Comparison of ENCODE assay signal across 8 cellular contexts in the genomic region with DNA sequence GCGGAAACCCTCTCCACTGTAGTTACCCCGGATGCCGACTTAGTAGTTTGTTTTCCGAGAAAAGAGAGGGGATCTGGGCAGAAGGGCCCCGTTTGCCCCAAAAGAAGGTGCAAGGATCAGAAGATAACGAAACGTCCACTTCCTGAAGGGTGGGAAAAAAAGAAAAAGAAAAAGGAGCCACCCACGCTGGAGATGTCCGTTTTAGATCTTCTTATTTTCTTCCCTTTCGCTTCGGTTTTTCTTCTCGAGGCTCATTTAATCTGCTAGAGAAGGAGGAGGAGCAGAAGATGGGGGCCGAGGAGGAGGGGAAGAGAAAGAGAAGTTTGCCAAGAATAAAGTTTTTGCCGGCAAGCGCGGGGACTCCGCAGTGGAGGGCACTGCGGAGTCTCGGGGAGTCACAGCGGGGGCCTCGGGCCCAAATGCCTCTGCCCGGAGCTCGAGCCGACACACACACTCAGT. TPM values are rescaled to one million over a fixed set of nuclear protein-coding genes. Genes with fewer than 3 reads are reported as not detected.
A peak's percentile ranks its signal among the peaks of the same experiment; 100 is the strongest.
DNase-seq lines count a peak whose midpoint lies in the region; ATAC-seq, FAIRE-seq and TF ChIP-seq lines count a peak whose summit lies in the region.

No MANE protein-coding gene starts in this region.

- H3K27ac Mint-ChIP-seq in Calu3 (ENCODE audit: unreplicated experiment) = no peak overlapping the region

- intact Hi-C loops in Calu3 (cut with micrococcal nuclease; ENCODE audit: unreplicated experiment) (no loop called here), IMR-90 (cut with micrococcal nuclease) (loop anchor here (5.0 to 10.0 kb wide), 3 partner anchors 327 to 404 kb away; no protein-coding TSS in a partner anchor), breast epithelium (cut with DNase I; ENCODE audit: low total_unique reads) (no loop called here)

- peaks cover 33% of the 10 kb centered on the region for H3K36me3 Mint-ChIP-seq in Calu3 (ENCODE audit: insufficient read depth, unreplicated experiment)

- H4K91ac ChIP-seq in IMR-90 (ENCODE audit: insufficient read depth, low read depth, low read length) = no peak overlapping the region

- no peak overlapping the region for H3K27ac ChIP-seq in IMR-90 (ENCODE audit: insufficient read depth, low read length)
- H3K27ac ChIP-seq in breast epithelium = peak overlapping the region; percentile 45 to 53

- H3K9ac ChIP-seq in IMR-90 (ENCODE audit: low read depth, low read length) = no peak overlapping the region
- H3K9ac ChIP-seq in mucosa of stomach (ENCODE audit: low read length) = no peak overlapping the region

- no peak overlapping the region for H4K8ac ChIP-seq in IMR-90 (ENCODE audit: low read depth in 2 of 2, low read length in 2 of 2)

- H3K27me3 ChIP-seq in IMR-90 (ENCODE audit: control insufficient read depth, insufficient read depth, low read length) (peaks cover 77% of the 10 kb centered on the region), breast epithelium (peaks cover 0 to 81% of the 10 kb centered on the region in 2 donors), mucosa of stomach (ENCODE audit: control insufficient read depth, insufficient read depth, low read length) (peaks cover 88% of the 10 kb centered on the region)

- no peak overlapping the region for H2BK120ac ChIP-seq in IMR-90 (ENCODE audit: low read depth, low read length)

- BruUV-seq in Calu3 (replicated peaks; lab: Mats Ljungman, UMichigan) (no TSS peak), IMR-90 (replicated peaks; lab: Mats Ljungman, UMichigan) (no TSS peak)

- no peak overlapping the region for H3K4ac ChIP-seq in IMR-90 (ENCODE audit: low read depth, low read length)

- no peaks in the 10 kb centered on the region for H3K36me3 ChIP-seq in IMR-90 (ENCODE audit: control insufficient read depth, insufficient read depth, low read length)
- H3K36me3 ChIP-seq in breast epithelium = no peaks in the 10 kb centered on the region
- no peaks in the 10 kb centered on the region for H3K36me3 ChIP-seq in mucosa of stomach (ENCODE audit: control insufficient read depth, insufficient read depth, low read length)

- in situ Hi-C loops in IMR-90 (cut with MboI; ENCODE audit: low sequenced_read_pairs) = no loop called here

- H3K9me3 Mint-ChIP-seq in Calu3 (ENCODE audit: low read depth, unreplicated experiment) = no peaks in the 10 kb centered on the region

- dilution Hi-C loops in IMR-90 (cut with HindIII; ENCODE audit: low sequenced_read_pairs, unreplicated experiment) = no loop called here

- no peak overlapping the region for H3K18ac ChIP-seq in IMR-90 (ENCODE audit: low read depth, low read length)

- TF ChIP-seq RAD21 in IMR-90 (IDR thresholded peaks at IDR 0.05; ENCODE audit: low read length) = no peak

- peak overlapping the region; percentile 82 for H3K4me3 Mint-ChIP-seq in Calu3 (ENCODE audit: low read depth, unreplicated experiment)

- H3K4me1 Mint-ChIP-seq in Calu3 (ENCODE audit: low read depth, unreplicated experiment) = peaks cover 19% of the 10 kb centered on the region

- H3K9me1 ChIP-seq in IMR-90 (ENCODE audit: insufficient read depth, low read length) = no peaks in the 10 kb centered on the region

- POLR2A ChIA-PET in IMR-90 (lab: Charles Lee; ENCODE audit: unreplicated experiment) = no interaction called here

- H3K9me3 ChIP-seq in IMR-90 (ENCODE audit: control insufficient read depth, insufficient read depth, low read length) = peaks cover 5% of the 10 kb centered on the region; the same call in 1 of the 2 replicates
- no peaks in the 10 kb centered on the region for H3K9me3 ChIP-seq in breast epithelium
- H3K9me3 ChIP-seq in mucosa of stomach (ENCODE audit: control insufficient read depth, low read length) = no peaks in the 10 kb centered on the region

- H4K5ac ChIP-seq in IMR-90 (ENCODE audit: low read depth, low read length) = no peak overlapping the region

- H3K14ac ChIP-seq in IMR-90 (replicated peaks; ENCODE audit: low read depth, low read length) = no peak overlapping the region

- no peak overlapping the region for H2BK15ac ChIP-seq in IMR-90 (ENCODE audit: low read depth, low read length)

- H2AK9ac ChIP-seq in IMR-90 (replicated peaks; ENCODE audit: low read depth, low read length, poor library complexity) = no peak overlapping the region

- peak overlapping the region; percentile 86 for H2AFZ ChIP-seq in IMR-90 (replicated peaks; ENCODE audit: low read length, poor library complexity)

- no peak overlapping the region for H3K56ac ChIP-seq in IMR-90 (ENCODE audit: extremely low read depth, insufficient read depth, low read length)

- WGBS in IMR-90 (ENCODE audit: extremely low coverage in 2 of 2, insufficient read length in 1 of 2), 2 experiments = 0% methylated on average over 1 of the region's 24 CpGs; no CpG with 5 or more reads in 1 of the 2 experiments

- H3K23ac ChIP-seq in IMR-90 (ENCODE audit: low read depth, low read length) = 0 out of 2 replicates have a peak overlapping the region, but pooled peaks have one; percentile 24

- no peak overlapping the region for H2AK5ac ChIP-seq in IMR-90 (ENCODE audit: low read depth, low read length)

- no peaks in the 10 kb centered on the region for H4K20me1 ChIP-seq in IMR-90 (ENCODE audit: insufficient read depth, low read length)

- H3K4me3 ChIP-seq in IMR-90 (ENCODE audit: insufficient read depth, low read depth, low read length) (peak overlapping the region; percentile 53), breast epithelium (peak overlapping the region; percentile 53 to 76 (median 62)), mucosa of stomach (ENCODE audit: low read length) (peak overlapping the region; percentile 25)

- TF ChIP-seq CTCF in Calu3 (IDR thresholded peaks at IDR 0.05; ENCODE audit: unreplicated experiment) (no peak), IMR-90 (conservative IDR thresholded peaks at IDR 0.05; ENCODE audit: low read depth, low read length) (no peak), breast epithelium (IDR thresholded peaks at IDR 0.05) (no peak)

- DNase-seq in Calu3 (no peak), IMR-90 (peak; percentile 8), breast epithelium (ENCODE audit: low spot score in 2 of 2) (no peak), superior temporal gyrus (ENCODE audit: extremely low spot score) (no peak), H54 (ENCODE audit: insufficient read length, low spot score) (no peak), ureter (ENCODE audit: low spot score) (no peak), EL (no peak)

- H3K27me3 Mint-ChIP-seq in Calu3 (ENCODE audit: unreplicated experiment) = peaks cover 72% of the 10 kb centered on the region

- no peak overlapping the region for H2BK5ac ChIP-seq in IMR-90 (ENCODE audit: low read depth, low read length, poor library complexity, severe bottlenecking)

- H3K79me1 ChIP-seq in IMR-90 (ENCODE audit: low read depth in 1 of 2, low read length in 2 of 2) = no peaks in the 10 kb centered on the region

- H2BK20ac ChIP-seq in IMR-90 (ENCODE audit: low read depth, low read length) = no peak overlapping the region

- TF ChIP-seq POLR2A in IMR-90 (IDR thresholded peaks at IDR 0.05; ENCODE audit: low read depth, low read length) (no peak), breast epithelium (IDR thresholded peaks at IDR 0.05) (no peak), H54 (IDR thresholded peaks at IDR 0.05; ENCODE audit: low read depth, low read length) (no peak)

- H3K4me1 ChIP-seq in IMR-90 (ENCODE audit: control insufficient read depth, insufficient read depth, low read length) (peaks cover 2% of the 10 kb centered on the region; the same call in 1 of the 2 replicates), breast epithelium (peaks cover 0 to 6% of the 10 kb centered on the region in 2 donors), mucosa of stomach (ENCODE audit: control insufficient read depth, insufficient read depth, low read length) (peaks cover 18% of the 10 kb centered on the region)

- H3K4me2 ChIP-seq in IMR-90 (ENCODE audit: low read depth, low read length) = peak overlapping the region; percentile 88

- ATAC-seq in IMR-90 (ENCODE audit: low read depth) = no peak

- FAIRE-seq in H54 (lab: Jason Lieb, UNC) = no peak

- CTCF ChIA-PET in Calu3 (lab: Charles Lee) (no interaction called here), IMR-90 (lab: Yijun Ruan, JAX) (interaction anchor here (1.2 kb wide), 1 partner anchor 14 kb away, joined by 3 read pairs; no protein-coding TSS in a partner anchor)

TF ChIP-seq in IMR-90, 13 proteins besides CTCF, POLR2A, EP300 and RAD21:
- TF ChIP-seq, protein P1, sequence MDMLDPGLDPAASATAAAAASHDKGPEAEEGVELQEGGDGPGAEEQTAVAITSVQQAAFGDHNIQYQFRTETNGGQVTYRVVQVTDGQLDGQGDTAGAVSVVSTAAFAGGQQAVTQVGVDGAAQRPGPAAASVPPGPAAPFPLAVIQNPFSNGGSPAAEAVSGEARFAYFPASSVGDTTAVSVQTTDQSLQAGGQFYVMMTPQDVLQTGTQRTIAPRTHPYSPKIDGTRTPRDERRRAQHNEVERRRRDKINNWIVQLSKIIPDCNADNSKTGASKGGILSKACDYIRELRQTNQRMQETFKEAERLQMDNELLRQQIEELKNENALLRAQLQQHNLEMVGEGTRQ (IDR thresholded peaks at IDR 0.05; ENCODE audit: low read depth, low read length) = no peak

RNA-seq across cellular contexts. Expression of a gene that starts 0.5 kb away (rescaled TPM):
- 0.42 TPM in 1 of 2 replicates, not detected in the other for total RNA-seq in Calu3 (2022)
- total RNA-seq in IMR-90 (2012; rRNA removed) = 0.56 and 1.8 TPM in 2 replicates
- 0.93 and 1.7 TPM in 2 replicates for polyA plus RNA-seq in IMR-90 (2012; rRNA removed)
- polyA plus RNA-seq in IMR-90 (2012; cell fraction: cytosol; rRNA removed) = 0.47 and 0.53 TPM in 2 replicates
- 0.28 and 1.0 TPM in 2 replicates for polyA plus RNA-seq in IMR-90 (2012; cell fraction: nucleus; rRNA removed; ENCODE audit: low replicate concordance)
- 1 to 10 TPM; 2.6 to 7.6 (median 7.2) TPM for total RNA-seq in breast epithelium
- total RNA-seq in ureter = 20.7 TPM
